In genomic region chr1:213914351-213914750, GRCh38 we compare ENCODE assay signal across 1 cellular context.
TF ChIP-seq lines count a peak whose summit lies in the region.

No MANE protein-coding gene starts in this region.

TF ChIP-seq in H1, 55 proteins besides CTCF, POLR2A, EP300 and RAD21 (continued from another document):
- no peak for TF ChIP-seq CHD7 (IDR thresholded peaks at IDR 0.05; ENCODE audit: insufficient replicate concordance, low read length)
TF ChIP-seq in H1: peak in this region for 0.
